Comparison of ENCODE assay signal across 20 cellular contexts in genomic region chr10:103382769-103383168, GRCh38. TPM values are rescaled to one million over a fixed set of nuclear protein-coding genes. Genes with fewer than 3 reads are reported as not detected.
A peak's percentile ranks its signal among the peaks of the same experiment; 100 is the strongest.
DNase-seq lines count a peak whose midpoint lies in the region; ATAC-seq, FAIRE-seq and TF ChIP-seq lines count a peak whose summit lies in the region.
"Had no signal": no experiment of that assay in that cellular context is flagged by ENCODE, and none has a peak within 500 bp of the region (broad histone marks: within the 10 kb centered on the region; RNA-seq: fewer than 3 reads in every experiment).

No MANE protein-coding gene starts in this region.

- no peak overlapping the region for H3K9ac ChIP-seq in K562 (ENCODE audit: insufficient read depth in 1 of 2, low read depth in 2 of 2, low read length in 2 of 2)

- TF ChIP-seq POLR2A in K562 (conservative IDR thresholded peaks at IDR 0.05): no peak
- TF ChIP-seq POLR2A in adrenal gland (IDR thresholded peaks at IDR 0.05): no peak
- no peak for TF ChIP-seq POLR2A in esophagus squamous epithelium (IDR thresholded peaks at IDR 0.05)

- no peak overlapping the region for H2AFZ ChIP-seq in K562 (ENCODE audit: low read depth, low read length)

- intact Hi-C loops in K562 (cut with micrococcal nuclease) (no loop called here), adrenal gland (cut with DNase I) (no loop called here), esophagus squamous epithelium (cut with DNase I) (no loop called here)

- no peaks in the 10 kb centered on the region for H3K4me1 ChIP-seq in K562 (replicated peaks in 1 of 2; ENCODE audit: control insufficient read depth in 2 of 2, insufficient read depth in 2 of 2, low read length in 2 of 2)
- no peaks in the 10 kb centered on the region for H3K4me1 ChIP-seq in CD8-positive, alpha-beta memory T cell (ENCODE audit: insufficient read depth, low read length)
- no peaks in the 10 kb centered on the region for H3K4me1 ChIP-seq in adrenal gland (replicated peaks in 1 of 2)
- H3K4me1 ChIP-seq in esophagus squamous epithelium: no peaks in the 10 kb centered on the region
- H3K4me1 ChIP-seq: BE2C, Caco-2 had no signal

- H3K4me3 ChIP-seq in GM06990 (replicated peaks; ENCODE audit: low read depth, low read length): no peak overlapping the region
- H3K4me3 ChIP-seq in K562: no peak overlapping the region
- no peak overlapping the region for H3K4me3 ChIP-seq in CD8-positive, alpha-beta memory T cell (ENCODE audit: low read length)
- no peak overlapping the region for H3K4me3 ChIP-seq in adrenal gland
- H3K4me3 ChIP-seq in esophagus squamous epithelium: no peak overlapping the region
- H3K4me3 ChIP-seq: SK-N-MC had no signal

- BruUV-seq in K562 (replicated peaks; lab: Mats Ljungman, UMichigan): no TSS peak

- in situ Hi-C loops in K562 (cut with MboI): no loop called here

- no peaks in the 10 kb centered on the region for H3K9me3 ChIP-seq in K562 (replicated peaks; ENCODE audit: control insufficient read depth, insufficient read depth, low read depth, low read length)
- H3K9me3 ChIP-seq in CD8-positive, alpha-beta memory T cell (ENCODE audit: low read length): no peaks in the 10 kb centered on the region
- no peaks in the 10 kb centered on the region for H3K9me3 ChIP-seq in adrenal gland (replicated peaks in 1 of 3)
- H3K9me3 ChIP-seq in esophagus squamous epithelium: no peaks in the 10 kb centered on the region
- H3K9me3 ChIP-seq: BE2C, Caco-2 had no signal

- POLR2A ChIA-PET in K562 (lab: Yijun Ruan, JAX): no interaction called here
- POLR2A ChIA-PET in CD8-positive, alpha-beta memory T cell (lab: Charles Lee): no interaction called here

- H3K9me3 Mint-ChIP-seq in CD8-positive, alpha-beta memory T cell: no peaks in the 10 kb centered on the region
- H3K9me3 Mint-ChIP-seq: CD4-positive, CD25-positive, alpha-beta regulatory T cell had no signal

- H3K79me2 ChIP-seq in K562 (ENCODE audit: control insufficient read depth, insufficient read depth, low read length): no peaks in the 10 kb centered on the region

- DNase-seq in GM06990 (ENCODE audit: extremely low read depth, insufficient read length): peak; percentile 25
- DNase-seq in K562 (ENCODE audit: extremely low read depth in 1 of 4, low spot score in 3 of 4): no peak
- DNase-seq in CD8-positive, alpha-beta memory T cell: no peak
- DNase-seq in adrenal gland: no peak
- DNase-seq in esophagus squamous epithelium (lab: John Stamatoyannopoulos, UW): no peak
- DNase-seq: BE2C; Caco-2; CD4-positive, CD25-positive, alpha-beta regulatory T cell; DMS153; GDM1; NCI-H1105 treated with DMSO at 0.1 percent for 48 hours; NCI-H1694; NCI-H2081 treated with DMSO at 0.1 percent for 48 hours; OCI-M1; SHP77 had no signal

- peak overlapping the region in 2 of 8 donors; percentile 40 to 94 for H3K27ac Mint-ChIP-seq in CD8-positive, alpha-beta memory T cell

- H3K27ac ChIP-seq in K562 (ENCODE audit: extremely low read depth, low read depth, low read length): no peak overlapping the region
- H3K27ac ChIP-seq in CD8-positive, alpha-beta memory T cell (ENCODE audit: low read depth, low read length): no peak overlapping the region
- H3K27ac ChIP-seq in adrenal gland: no peak overlapping the region
- no peak overlapping the region for H3K27ac ChIP-seq in esophagus squamous epithelium
- H3K27ac ChIP-seq: SK-N-MC had no signal

- no peaks in the 10 kb centered on the region for H4K20me1 ChIP-seq in K562 (replicated peaks; ENCODE audit: control insufficient read depth, insufficient read depth, low read length)

- CTCF ChIA-PET in K562 (lab: Yijun Ruan, JAX; ENCODE audit: low intra/inter-chr PET ratio): no interaction called here
- CTCF ChIA-PET in CD8-positive, alpha-beta memory T cell (lab: Charles Lee): interaction anchor here (1.7 kb wide), 1 partner anchor 33 kb away, joined by 4 read pairs; no protein-coding TSS in a partner anchor

- no peak for FAIRE-seq in K562 (lab: Jason Lieb, UNC)
- FAIRE-seq: H54 had no signal

- H3K4me2 ChIP-seq in K562 (ENCODE audit: insufficient read depth, low read length): no peak overlapping the region

- ATAC-seq in GM18867 (IDR thresholded peaks at IDR 0.05; ENCODE audit: unreplicated experiment): peak; percentile 49
- ATAC-seq in HG03442 (IDR thresholded peaks at IDR 0.05; ENCODE audit: unreplicated experiment): peak; percentile 47
- no peak for ATAC-seq in K562
- no peak for ATAC-seq in HG03439 (IDR thresholded peaks at IDR 0.05; ENCODE audit: unreplicated experiment)

- H3K27me3 ChIP-seq in GM06990 (replicated peaks; ENCODE audit: control insufficient read depth, insufficient read depth, low read length) (no peaks in the 10 kb centered on the region), K562 (ENCODE audit: control insufficient read depth in 2 of 2, insufficient read depth in 2 of 2, low read length in 2 of 2) (no peaks in the 10 kb centered on the region), adrenal gland (no peaks in the 10 kb centered on the region), esophagus squamous epithelium (no peaks in the 10 kb centered on the region)
- no peaks in the 10 kb centered on the region for H3K27me3 ChIP-seq in CD8-positive, alpha-beta memory T cell (ENCODE audit: insufficient read depth, low read length, poor library complexity, severe bottlenecking)
- H3K27me3 ChIP-seq: BE2C had no signal

- no peaks in the 10 kb centered on the region for H3K27me3 Mint-ChIP-seq in CD8-positive, alpha-beta memory T cell
- H3K27me3 Mint-ChIP-seq: CD4-positive, CD25-positive, alpha-beta regulatory T cell had no signal

- H3K4me1 Mint-ChIP-seq in CD8-positive, alpha-beta memory T cell: no peaks in the 10 kb centered on the region
- H3K4me1 Mint-ChIP-seq: CD4-positive, CD25-positive, alpha-beta regulatory T cell had no signal

- no peak for TF ChIP-seq RAD21 in K562 (CRISPR knock-in tag; conservative IDR thresholded peaks at IDR 0.05 in 1 of 2, IDR thresholded peaks at IDR 0.05 in 1 of 2)

- H3K36me3 ChIP-seq in GM06990 (ENCODE audit: control insufficient read depth, insufficient read depth, low read length) (peaks cover 3% of the 10 kb centered on the region), K562 (ENCODE audit: control insufficient read depth, insufficient read depth, low read length) (peaks cover 47% of the 10 kb centered on the region; the same call in 1 of the 3 replicates), adrenal gland (replicated peaks in 1 of 2) (peaks cover 0 to 58% of the 10 kb centered on the region in 2 donors), esophagus squamous epithelium (peaks cover 0 to 95% (median 8%) of the 10 kb centered on the region in 3 donors)
- H3K36me3 ChIP-seq in CD8-positive, alpha-beta memory T cell (ENCODE audit: insufficient read depth, low read length): peaks cover 9% of the 10 kb centered on the region

- WGBS in K562 (ENCODE audit: insufficient coverage, low coverage, missing lambda C conversion rate): 87% methylated on average over 5 of the region's 5 CpGs
- 88 to 97% (median 93%) methylated on average over 5 of the region's 5 CpGs for WGBS in adrenal gland, 4 donors
- WGBS in esophagus squamous epithelium, 2 donors: 95 to 98% methylated on average over 5 of the region's 5 CpGs

- no peak for TF ChIP-seq CTCF in GM06990 (IDR thresholded peaks at IDR 0.05; ENCODE audit: insufficient read depth, low read length, poor library complexity, severe bottlenecking)
- no peak for TF ChIP-seq CTCF in K562 (IDR thresholded peaks at IDR 0.05 in 2 of 3, conservative IDR thresholded peaks at IDR 0.05 in 1 of 3; ENCODE audit: insufficient read depth in 2 of 3, low read depth in 1 of 3, low read length in 3 of 3)
- TF ChIP-seq CTCF in adrenal gland (IDR thresholded peaks at IDR 0.05): no peak
- TF ChIP-seq CTCF in esophagus squamous epithelium (IDR thresholded peaks at IDR 0.05): no peak

- no peak overlapping the region for H3K4me3 Mint-ChIP-seq in CD8-positive, alpha-beta memory T cell
- H3K4me3 Mint-ChIP-seq: CD4-positive, CD25-positive, alpha-beta regulatory T cell had no signal

- no peaks in the 10 kb centered on the region for H3K9me1 ChIP-seq in K562 (ENCODE audit: control insufficient read depth, insufficient read depth, low read length)

- TF ChIP-seq EP300 in K562 (IDR thresholded peaks at IDR 0.05; ENCODE audit: low read length): no peak

- H3K36me3 Mint-ChIP-seq in CD8-positive, alpha-beta memory T cell: peaks cover 0 to 68% (median 17%) of the 10 kb centered on the region in 3 donors

RNA-seq across cellular contexts. Expression of gene ATP5MK, which starts 13.5 kb away (rescaled TPM):
- total RNA-seq in K562 (2011; cell fraction: chromatin; rRNA removed; ENCODE audit: low replicate concordance): 16.2 and 22.9 TPM in 2 replicates
- 27.9 and 39.9 TPM in 2 replicates for total RNA-seq in K562 (2011; cell fraction: nucleolus; rRNA removed)
- total RNA-seq in K562 (2011; cell fraction: nucleoplasm; rRNA removed): 41.8 and 43.8 TPM in 2 replicates
- total RNA-seq in K562 (2014; rRNA removed) (182 and 185 TPM in 2 replicates), K562 (2014; rRNA removed; fragmentation: Illumina TruSeq; extraction: Trizol) (741 and 857 TPM in 2 replicates), K562 (2015; rRNA removed; fragmentation: Illumina TruSeq; extraction: Trizol) (634 and 717 TPM in 2 replicates), K562 (2021) (497 and 564 TPM in 2 replicates), adrenal gland (100 to 1,000 TPM; 173 to 562 (median 327) TPM), esophagus squamous epithelium (100 to 1,000 TPM; 264 to 497 (median 417) TPM)
- polyA plus RNA-seq in K562 (2011; rRNA removed) (564 and 776 TPM in 2 replicates), K562 (2014; fragmentation: Illumina TruSeq; extraction: Trizol) (906 and 923 TPM in 2 replicates), K562 (2014; fragmentation: Nextera tagmentation; extraction: Ambion mirVana) (1,000 to 10,000 TPM; 1,599 to 1,810 TPM), K562 (2014; rRNA removed) (553 and 576 TPM in 2 replicates), adrenal gland (1,000 to 10,000 TPM in 1 of 3 donors, 100 to 1,000 TPM in 2; 754 to 1,315 (median 756) TPM)
- 227 and 423 TPM in 2 replicates for polyA plus RNA-seq in K562 (2011; cell fraction: cytosol; rRNA removed)
- polyA plus RNA-seq in K562 (2011; cell fraction: nucleus; rRNA removed): 93.9 and 163 TPM in 2 replicates
- polyA plus RNA-seq in K562 (2012): 379 and 888 TPM in 2 replicates
- polyA minus RNA-seq in K562 (2011; rRNA and poly(A)+ RNA removed): 84.3 and 84.5 TPM in 2 replicates
- 15.6 and 24.4 TPM in 2 replicates for polyA minus RNA-seq in K562 (2011; cell fraction: cytosol; rRNA and poly(A)+ RNA removed)
- polyA minus RNA-seq in K562 (2011; cell fraction: nucleus; rRNA and poly(A)+ RNA removed): 11.3 and 16.1 TPM in 2 replicates
- total RNA-seq in CD8-positive, alpha-beta memory T cell: 100 to 1,000 TPM; 438 to 454 TPM
- polyA plus RNA-seq in CD8-positive, alpha-beta memory T cell: 553 TPM

RNA-seq across cellular contexts. Expression of gene PDCD11, which starts 13.7 kb away (rescaled TPM):
- 243 and 353 TPM in 2 replicates for total RNA-seq in K562 (2011; cell fraction: chromatin; rRNA removed; ENCODE audit: low replicate concordance)
- 172 and 186 TPM in 2 replicates for total RNA-seq in K562 (2011; cell fraction: nucleolus; rRNA removed)
- total RNA-seq in K562 (2011; cell fraction: nucleoplasm; rRNA removed): 173 and 175 TPM in 2 replicates
- total RNA-seq in K562 (2014; rRNA removed) (50.0 and 58.4 TPM in 2 replicates), K562 (2014; rRNA removed; fragmentation: Illumina TruSeq; extraction: Trizol) (51.1 and 52.9 TPM in 2 replicates), K562 (2015; rRNA removed; fragmentation: Illumina TruSeq; extraction: Trizol) (55.0 and 57.8 TPM in 2 replicates), K562 (2021) (73.8 and 74.1 TPM in 2 replicates), adrenal gland (10 to 100 TPM; 13.6 to 29.6 (median 21.0) TPM), esophagus squamous epithelium (10 to 100 TPM; 16.7 to 32.6 (median 26.2) TPM)
- polyA plus RNA-seq in K562 (2011; rRNA removed) (29.4 and 31.5 TPM in 2 replicates), K562 (2014; fragmentation: Illumina TruSeq; extraction: Trizol) (49.5 and 57.4 TPM in 2 replicates), K562 (2014; fragmentation: Nextera tagmentation; extraction: Ambion mirVana) (10 to 100 TPM; 14.8 to 18.8 TPM), K562 (2014; rRNA removed) (36.6 and 43.5 TPM in 2 replicates), adrenal gland (10 to 100 TPM; 20.4 to 39.7 (median 21.4) TPM)
- polyA plus RNA-seq in K562 (2011; cell fraction: cytosol; rRNA removed): 17.6 and 19.8 TPM in 2 replicates
- polyA plus RNA-seq in K562 (2011; cell fraction: nucleus; rRNA removed): 112 and 186 TPM in 2 replicates
- 27.8 and 41.2 TPM in 2 replicates for polyA plus RNA-seq in K562 (2012)
- polyA minus RNA-seq in K562 (2011; rRNA and poly(A)+ RNA removed): 61.4 and 76.9 TPM in 2 replicates
- polyA minus RNA-seq in K562 (2011; cell fraction: cytosol; rRNA and poly(A)+ RNA removed): 36.2 and 44.5 TPM in 2 replicates
- polyA minus RNA-seq in K562 (2011; cell fraction: nucleus; rRNA and poly(A)+ RNA removed): 68.0 and 83.0 TPM in 2 replicates
- total RNA-seq in CD8-positive, alpha-beta memory T cell: 10 to 100 TPM; 88.5 to 91.3 TPM
- 16.4 TPM for polyA plus RNA-seq in CD8-positive, alpha-beta memory T cell

RNA-seq across cellular contexts. Expression of gene TAF5, which starts 15.0 kb away (rescaled TPM):
- 3.6 and 8.5 TPM in 2 replicates for total RNA-seq in K562 (2011; cell fraction: chromatin; rRNA removed; ENCODE audit: low replicate concordance)
- total RNA-seq in K562 (2011; cell fraction: nucleolus; rRNA removed): 3.5 and 3.7 TPM in 2 replicates
- total RNA-seq in K562 (2011; cell fraction: nucleoplasm; rRNA removed): 3.6 and 4.4 TPM in 2 replicates
- total RNA-seq in K562 (2014; rRNA removed) (8.0 and 12.0 TPM in 2 replicates), K562 (2014; rRNA removed; fragmentation: Illumina TruSeq; extraction: Trizol) (11.6 and 12.5 TPM in 2 replicates), K562 (2015; rRNA removed; fragmentation: Illumina TruSeq; extraction: Trizol) (11.2 and 11.9 TPM in 2 replicates), K562 (2021) (9.3 TPM in 2 replicates), adrenal gland (1 to 10 TPM; 1.6 to 5.5 (median 3.6) TPM), esophagus squamous epithelium (1 to 10 TPM; 2.0 to 5.7 (median 4.5) TPM)
- polyA plus RNA-seq in K562 (2011; rRNA removed) (8.9 and 11.9 TPM in 2 replicates), K562 (2014; fragmentation: Illumina TruSeq; extraction: Trizol) (7.9 and 9.9 TPM in 2 replicates), K562 (2014; fragmentation: Nextera tagmentation; extraction: Ambion mirVana) (1 to 10 TPM; 4.2 to 5.5 TPM), K562 (2014; rRNA removed) (6.5 and 8.2 TPM in 2 replicates), adrenal gland (1 to 10 TPM; 1.5 to 3.7 (median 2.5) TPM)
- polyA plus RNA-seq in K562 (2011; cell fraction: cytosol; rRNA removed): 4.3 and 5.8 TPM in 2 replicates
- 3.5 and 5.0 TPM in 2 replicates for polyA plus RNA-seq in K562 (2011; cell fraction: nucleus; rRNA removed)
- polyA plus RNA-seq in K562 (2012): 4.3 and 6.6 TPM in 2 replicates
- polyA minus RNA-seq in K562 (2011; rRNA and poly(A)+ RNA removed): 13.5 and 15.1 TPM in 2 replicates
- 5.6 and 6.3 TPM in 2 replicates for polyA minus RNA-seq in K562 (2011; cell fraction: cytosol; rRNA and poly(A)+ RNA removed)
- 2.7 and 4.7 TPM in 2 replicates for polyA minus RNA-seq in K562 (2011; cell fraction: nucleus; rRNA and poly(A)+ RNA removed)
- 10 to 100 TPM; 10.9 to 11.4 TPM for total RNA-seq in CD8-positive, alpha-beta memory T cell
- polyA plus RNA-seq in CD8-positive, alpha-beta memory T cell: 4.4 TPM

RNA-seq across cellular contexts. Expression of gene PCGF6, which starts 31.8 kb away (rescaled TPM):
- total RNA-seq in K562 (2011; cell fraction: chromatin; rRNA removed; ENCODE audit: low replicate concordance): 22.5 and 32.0 TPM in 2 replicates
- total RNA-seq in K562 (2011; cell fraction: nucleolus; rRNA removed): 18.9 and 22.3 TPM in 2 replicates
- 21.0 and 22.2 TPM in 2 replicates for total RNA-seq in K562 (2011; cell fraction: nucleoplasm; rRNA removed)
- total RNA-seq in K562 (2014; rRNA removed) (21.4 and 21.5 TPM in 2 replicates), K562 (2014; rRNA removed; fragmentation: Illumina TruSeq; extraction: Trizol) (24.6 and 29.7 TPM in 2 replicates), K562 (2015; rRNA removed; fragmentation: Illumina TruSeq; extraction: Trizol) (17.9 and 18.5 TPM in 2 replicates), K562 (2021) (18.1 and 23.5 TPM in 2 replicates), adrenal gland (10 to 100 TPM in 1 of 8 donors, 1 to 10 TPM in 7; 3.1 to 12.3 (median 7.3) TPM), esophagus squamous epithelium (10 to 100 TPM in 1 of 4 donors, 1 to 10 TPM in 3; 3.3 to 11.3 (median 7.8) TPM)
- polyA plus RNA-seq in K562 (2011; rRNA removed) (14.6 and 23.2 TPM in 2 replicates), K562 (2014; fragmentation: Illumina TruSeq; extraction: Trizol) (14.6 and 15.3 TPM in 2 replicates), K562 (2014; fragmentation: Nextera tagmentation; extraction: Ambion mirVana) (10 to 100 TPM in 1 of 2 experiments, 1 to 10 TPM in 1; 8.4 to 10.2 TPM), K562 (2014; rRNA removed) (17.9 and 20.6 TPM in 2 replicates), adrenal gland (1 to 10 TPM; 6.4 to 7.8 (median 7.1) TPM)
- 4.7 and 6.4 TPM in 2 replicates for polyA plus RNA-seq in K562 (2011; cell fraction: cytosol; rRNA removed)
- polyA plus RNA-seq in K562 (2011; cell fraction: nucleus; rRNA removed): 4.5 and 5.6 TPM in 2 replicates
- polyA plus RNA-seq in K562 (2012): 13.7 and 16.3 TPM in 2 replicates
- polyA minus RNA-seq in K562 (2011; rRNA and poly(A)+ RNA removed): 16.7 and 17.5 TPM in 2 replicates
- polyA minus RNA-seq in K562 (2011; cell fraction: cytosol; rRNA and poly(A)+ RNA removed): 6.4 and 8.8 TPM in 2 replicates
- polyA minus RNA-seq in K562 (2011; cell fraction: nucleus; rRNA and poly(A)+ RNA removed): 6.2 and 10.7 TPM in 2 replicates
- total RNA-seq in CD8-positive, alpha-beta memory T cell: 10 to 100 TPM; 17.6 to 17.7 TPM
- polyA plus RNA-seq in CD8-positive, alpha-beta memory T cell: 10.8 TPM

Comparison
In these comparisons a context has a peak if more than half of its experiments do, and no peak if none do; other contexts are left out.
1. ATAC-seq: peak in GM18867 (single experiment) and HG03442 (single experiment); none in K562 (single experiment) and HG03439 (single experiment).